17 cellular contexts compared by ENCODE assay signal in genomic region chr4:176920694-176921093, GRCh38.
DNase-seq lines count a peak whose midpoint lies in the region; ATAC-seq and TF ChIP-seq lines count a peak whose summit lies in the region.
"Had no signal": no experiment of that assay in that cellular context is flagged by ENCODE, and none has a peak within 500 bp of the region (broad histone marks: within the 10 kb centered on the region; RNA-seq: fewer than 3 reads in every experiment).

No MANE protein-coding gene starts in this region.

- H3K18ac ChIP-seq in mesenchymal stem cell (ENCODE audit: low read depth in 1 of 2, low read length in 2 of 2) = no peak overlapping the region

- no peak overlapping the region for H4K91ac ChIP-seq in mesenchymal stem cell (ENCODE audit: low read length)

- H3K36me3 ChIP-seq in mesenchymal stem cell (ENCODE audit: control insufficient read depth in 1 of 2, insufficient read depth in 2 of 2, low read depth in 1 of 2, low read length in 2 of 2) = no peaks in the 10 kb centered on the region
- H3K36me3 ChIP-seq: colonic mucosa, right atrium auricular region, tibial nerve had no signal

- H3K27ac ChIP-seq in mesenchymal stem cell (ENCODE audit: low read length, poor library complexity, severe bottlenecking) = no peak overlapping the region
- H3K27ac ChIP-seq: colonic mucosa, right atrium auricular region, tibial nerve had no signal

- H3K27me3 ChIP-seq in mesenchymal stem cell (ENCODE audit: control insufficient read depth in 1 of 2, insufficient read depth in 1 of 2, low read length in 2 of 2) = no peaks in the 10 kb centered on the region
- H3K27me3 ChIP-seq: colonic mucosa, right atrium auricular region, tibial nerve had no signal

- no peak for TF ChIP-seq CTCF in epithelial cell of esophagus (IDR thresholded peaks at IDR 0.05; ENCODE audit: insufficient read depth, low read depth, low read length, missing control alignments)

- H2BK15ac ChIP-seq in mesenchymal stem cell (ENCODE audit: low read depth, poor library complexity, severe bottlenecking) = no peak overlapping the region

- no peak overlapping the region for H2BK12ac ChIP-seq in mesenchymal stem cell (ENCODE audit: low read length in 2 of 2)

- no peak for ATAC-seq in GM19452 (IDR thresholded peaks at IDR 0.05; ENCODE audit: unreplicated experiment)
- ATAC-seq: activated T-cell treated with anti-CD3 and anti-CD28 coated beads, Interleukin-2, amount 50 U/mL, for 72 hours; GM23338 had no signal

- H3K14ac ChIP-seq in mesenchymal stem cell (ENCODE audit: low read length in 2 of 2) = no peak overlapping the region

- no peak overlapping the region for H3K23ac ChIP-seq in mesenchymal stem cell (ENCODE audit: low read length in 2 of 2)

- no peaks in the 10 kb centered on the region for H3K79me1 ChIP-seq in mesenchymal stem cell (replicated peaks; ENCODE audit: low read length, poor library complexity, severe bottlenecking)

- no peak overlapping the region for H3K4me2 ChIP-seq in mesenchymal stem cell (ENCODE audit: low read length, poor library complexity, severe bottlenecking)
- H3K4me2 ChIP-seq: GM23338 had no signal

- no peak overlapping the region for H2BK5ac ChIP-seq in mesenchymal stem cell (ENCODE audit: low read depth, low read length, poor library complexity, severe bottlenecking)

- peak overlapping the region; percentile 40 for H3K9ac ChIP-seq in mesenchymal stem cell (ENCODE audit: low read length)

- no peak overlapping the region for H2BK120ac ChIP-seq in mesenchymal stem cell (ENCODE audit: low read depth, low read length)

- WGBS in mesenchymal stem cell = 0% methylated on average over 1 of the region's 4 CpGs

- DNase-seq in EH (ENCODE audit: low read depth) (peak; percentile 78), RKO (ENCODE audit: low spot score) (peak; percentile 99), epithelial cell of esophagus (ENCODE audit: low read depth) (peak; percentile 83), mesenchymal stem cell (peak; percentile 72), amniotic stem cell (lab: John Stamatoyannopoulos, UW) (no peak), HuH-7 (ENCODE audit: low spot score) (no peak)
- DNase-seq in central memory CD4-positive, alpha-beta T cell = no peak
- DNase-seq: activated CD4-positive, alpha-beta T cell treated with anti-CD3 and anti-CD28 coated beads, Interleukin-2, amount 50 U/mL, for 4 hours; activated T-cell treated with anti-CD3 and anti-CD28 coated beads, Interleukin-2, amount 50 U/mL, for 72 hours; colonic mucosa; NCI-H2171; NK-92 treated with Interleukin-12 subunit alpha and Interleukin-12 subunit beta, amount 100 ng/mL, for 24 hours; stimulated activated CD4-positive, alpha-beta T cell treated with anti-CD3 and anti-CD28 coated beads, Interleukin-4, amount 100 ng/mL, for 1 hour had no signal

- H3K4ac ChIP-seq in mesenchymal stem cell (ENCODE audit: low read depth in 1 of 2, low read length in 2 of 2) = no peak overlapping the region

- peaks cover 25% of the 10 kb centered on the region for H3K9me3 ChIP-seq in mesenchymal stem cell (ENCODE audit: control insufficient read depth, low read length)
- H3K9me3 ChIP-seq: colonic mucosa had no signal

- H4K8ac ChIP-seq in mesenchymal stem cell (ENCODE audit: low read length) = no peak overlapping the region

- no peak overlapping the region for H2AK5ac ChIP-seq in mesenchymal stem cell (ENCODE audit: low read length, severe bottlenecking)

- no peak overlapping the region for H3K4me3 ChIP-seq in epithelial cell of esophagus (ENCODE audit: low read length)
- no peak overlapping the region for H3K4me3 ChIP-seq in mesenchymal stem cell (ENCODE audit: insufficient read depth in 1 of 2, low read depth in 1 of 2, low read length in 2 of 2)
- H3K4me3 ChIP-seq: colonic mucosa, GM23338, right atrium auricular region, tibial nerve had no signal

- no peaks in the 10 kb centered on the region for H3K4me1 ChIP-seq in mesenchymal stem cell (ENCODE audit: control insufficient read depth, insufficient read depth, low read depth, low read length)
- H3K4me1 ChIP-seq: colonic mucosa, right atrium auricular region, tibial nerve had no signal

- no peak overlapping the region for H2AFZ ChIP-seq in mesenchymal stem cell (ENCODE audit: low read depth, low read length)
- H2AFZ ChIP-seq: GM23338 had no signal

Comparison
In these comparisons a context has a peak if more than half of its experiments do, and no peak if none do; other contexts are left out.
1. DNase-seq: peak in EH (single experiment), RKO (single experiment), epithelial cell of esophagus (single experiment) and mesenchymal stem cell (single experiment); none in amniotic stem cell (single experiment), HuH-7 (single experiment) and central memory CD4-positive, alpha-beta T cell (single experiment).